In genomic region chr17:78559749-78560368, GRCh38 we compare ENCODE assay signal across 16 cellular contexts. TPM values are rescaled to one million over a fixed set of nuclear protein-coding genes. Genes with fewer than 3 reads are reported as not detected.
DNase-seq lines count a peak whose midpoint lies in the region; ATAC-seq and TF ChIP-seq lines count a peak whose summit lies in the region.
"Had no signal": no experiment of that assay in that cellular context is flagged by ENCODE, and none has a peak within 500 bp of the region (broad histone marks: within the 10 kb centered on the region; RNA-seq: fewer than 3 reads in every experiment).

No MANE protein-coding gene starts in this region.

- H3K4me3 ChIP-seq in PC-3 (ENCODE audit: low read length) (no peak overlapping the region), lower leg skin (ENCODE audit: low read depth, poor library complexity, severe bottlenecking) (no peak overlapping the region), coronary artery (no peak overlapping the region)
- H3K4me3 ChIP-seq: BLaER1 treated with 17β-estradiol and CSF1 and Interleukin-3, amounts not matched to agents 10 nM and 100 nM; GM23248; sigmoid colon had no signal

- H3K9ac ChIP-seq in PC-3 (ENCODE audit: low read length): no peak overlapping the region
- H3K9ac ChIP-seq: BLaER1 treated with 17β-estradiol and CSF1 and Interleukin-3, amounts not matched to agents 10 nM and 100 nM; GM23248 had no signal

- no peaks in the 10 kb centered on the region for H3K9me2 ChIP-seq in PC-3 (replicated peaks; ENCODE audit: low read length)

- DNase-seq in DMS53 (lab: John Stamatoyannopoulos, UW) (peak; percentile 91), PC-3 (peak; percentile 49), iPS DF 4.7 (ENCODE audit: extremely low read depth, low spot score) (peak; percentile 14), lower leg skin (ENCODE audit: low spot score in 2 of 2) (no peak), anterior cingulate cortex (lab: John Stamatoyannopoulos, UW) (no peak), coronary artery (ENCODE audit: low spot score) (no peak), H4 (ENCODE audit: low spot score) (no peak)
- DNase-seq: activated T-cell treated with anti-CD3 and anti-CD28 coated beads, Interleukin-2, amount 50 U/mL, for 24 hours; GM23248; NCI-H2171 treated with DMSO at 0.1 percent for 48 hours; OCI-M1; sigmoid colon; stimulated activated naive CD8-positive, alpha-beta T cell treated with anti-CD3 and anti-CD28 coated beads, Interleukin-15, amount 100 ng/mL, for 72 hours had no signal

- H3K4me1 ChIP-seq in PC-3 (ENCODE audit: insufficient read depth, low read length): no peaks in the 10 kb centered on the region
- H3K4me1 ChIP-seq: sigmoid colon had no signal

- H3K9me3 ChIP-seq in PC-3 (ENCODE audit: low read length): no peaks in the 10 kb centered on the region
- H3K9me3 ChIP-seq: sigmoid colon had no signal

- H3K4me2 ChIP-seq in PC-3 (ENCODE audit: low read length): no peak overlapping the region
- H3K4me2 ChIP-seq: BLaER1 treated with 17β-estradiol and CSF1 and Interleukin-3, amounts not matched to agents 10 nM and 100 nM had no signal

- TF ChIP-seq CTCF in GM12874 (IDR thresholded peaks at IDR 0.05; ENCODE audit: insufficient read depth, low read depth, low read length): 0 out of 2 replicates have a peak, but pooled peaks have one; percentile 16
- TF ChIP-seq CTCF in PC-3 (conservative IDR thresholded peaks at IDR 0.05; ENCODE audit: low read depth, low read length): peak; percentile 76; the same call in 1 of the 2 replicates
- no peak for TF ChIP-seq CTCF in lower leg skin (IDR thresholded peaks at IDR 0.05)
- no peak for TF ChIP-seq CTCF in coronary artery (IDR thresholded peaks at IDR 0.05)

- H2AFZ ChIP-seq in PC-3 (ENCODE audit: low read length): no peak overlapping the region
- H2AFZ ChIP-seq: GM23248 had no signal

- POLR2A ChIA-PET in PC-3 (lab: Charles Lee; ENCODE audit: unreplicated experiment): no interaction called here

- H3F3A ChIP-seq in PC-3 (ENCODE audit: low read length, unreplicated experiment): no peaks in the 10 kb centered on the region

- H4K20me1 ChIP-seq in PC-3 (ENCODE audit: low read length): no peaks in the 10 kb centered on the region
- H4K20me1 ChIP-seq: BLaER1 treated with 17β-estradiol and CSF1 and Interleukin-3, amounts not matched to agents 10 nM and 100 nM had no signal

- ATAC-seq in PC-3: peak; percentile 64
- ATAC-seq: stimulated activated naive CD8-positive, alpha-beta T cell treated with anti-CD3 and anti-CD28 coated beads, Interleukin-15, amount 100 ng/mL, for 72 hours had no signal

- no peak for TF ChIP-seq POLR2A in lower leg skin (IDR thresholded peaks at IDR 0.05)

- H3K79me2 ChIP-seq in PC-3 (ENCODE audit: low read length): no peaks in the 10 kb centered on the region

- BruUV-seq in PC-3 (replicated peaks; lab: Mats Ljungman, UMichigan): no TSS peak

- WGBS in lower leg skin, 2 donors: 37 to 45% methylated on average over 17 of the region's 17 CpGs

- CTCF ChIA-PET in PC-3 (lab: Charles Lee): interaction anchor here (0.7 to 1.6 kb wide), 2 partner anchors 63 to 66 kb away, joined by 3 to 5 read pairs; no protein-coding TSS in a partner anchor

- H3K27ac ChIP-seq in PC-3 (ENCODE audit: low read length) (no peak overlapping the region), coronary artery (no peak overlapping the region)
- H3K27ac ChIP-seq: BLaER1 treated with 17β-estradiol and CSF1 and Interleukin-3, amounts not matched to agents 10 nM and 100 nM; GM23248; sigmoid colon had no signal

- H3K27me3 ChIP-seq in PC-3 (ENCODE audit: low read length): peaks cover 53% of the 10 kb centered on the region
- H3K27me3 ChIP-seq: BLaER1 treated with 17β-estradiol and CSF1 and Interleukin-3, amounts not matched to agents 10 nM and 100 nM had no signal

- intact Hi-C loops in PC-3 (cut with micrococcal nuclease): no loop called here
- intact Hi-C loops in lower leg skin (cut with DNase I; ENCODE audit: low total_unique reads): no loop called here

- no peaks in the 10 kb centered on the region for H3K36me3 ChIP-seq in PC-3 (ENCODE audit: low read depth, low read length)
- H3K36me3 ChIP-seq: sigmoid colon had no signal

RNA-seq across cellular contexts. Expression of gene DNAH17, which starts 17.3 kb away (rescaled TPM):
- total RNA-seq in PC-3 (2014; rRNA removed) (0.04 and 0.23 TPM in 2 replicates), lower leg skin (10 to 100 TPM in 1 of 4 donors, 1 to 10 TPM in 2, under 1 TPM in 1; 0.89 to 15.4 (median 3.8) TPM)
- total RNA-seq in H4 (2014; rRNA removed; shearing (Covaris generic)): 0.02 TPM in 1 of 2 replicates, not detected in the other
- total RNA-seq: fibroblast of lung, GM23248 had no signal

Comparison
In these comparisons a context has a peak if more than half of its experiments do, and no peak if none do; other contexts are left out.
1. DNase-seq: peak in DMS53 (single experiment), PC-3 (single experiment) and iPS DF 4.7 (single experiment); none in lower leg skin (0 of 2), anterior cingulate cortex (0 of 58), coronary artery (single experiment) and H4 (single experiment).
2. CTCF ChIP-seq: peak in GM12874 (single experiment) and PC-3 (single experiment); none in lower leg skin (0 of 3) and coronary artery (single experiment).